Comparison of ENCODE assay signal across 20 cellular contexts in genomic region chr17:19707728-19708221, GRCh38. TPM values are rescaled to one million over a fixed set of nuclear protein-coding genes. Genes with fewer than 3 reads are reported as not detected.
DNase-seq lines count a peak whose midpoint lies in the region; ATAC-seq and TF ChIP-seq lines count a peak whose summit lies in the region.
"Had no signal": no experiment of that assay in that cellular context is flagged by ENCODE, and none has a peak within 500 bp of the region (broad histone marks: within the 10 kb centered on the region; RNA-seq: fewer than 3 reads in every experiment).

No MANE protein-coding gene starts in this region.

- no peaks in the 10 kb centered on the region for H3K36me3 ChIP-seq in suprapubic skin
- H3K36me3 ChIP-seq: lower lobe of right lung, SJCRH30, tibial nerve had no signal

- H3K27me3 Mint-ChIP-seq in MCF 10A (ENCODE audit: insufficient read depth, unreplicated experiment) = no peaks in the 10 kb centered on the region
- H3K27me3 Mint-ChIP-seq: naive thymus-derived CD8-positive, alpha-beta T cell; progenitor cell of endocrine pancreas had no signal

- WGBS in suprapubic skin = 65% methylated on average over 8 of the region's 11 CpGs

- no peaks in the 10 kb centered on the region for H3K36me3 Mint-ChIP-seq in MCF 10A (ENCODE audit: insufficient read depth, unreplicated experiment)
- H3K36me3 Mint-ChIP-seq: naive thymus-derived CD8-positive, alpha-beta T cell had no signal

- H3K4me1 ChIP-seq in suprapubic skin = peaks cover 36% of the 10 kb centered on the region

- H3K9me3 Mint-ChIP-seq in MCF 10A (ENCODE audit: unreplicated experiment) = no peaks in the 10 kb centered on the region
- H3K9me3 Mint-ChIP-seq: naive thymus-derived CD8-positive, alpha-beta T cell had no signal

- no peak for TF ChIP-seq EP300 in suprapubic skin (IDR thresholded peaks at IDR 0.05)

- CTCF ChIA-PET in MCF 10A (lab: Yijun Ruan, JAX) = interaction anchor here (1.2 to 3.5 kb wide), 5 partner anchors 11 to 194 kb away, joined by 3 to 14 read pairs (median 9); no protein-coding TSS in a partner anchor

- H3K9me3 ChIP-seq in suprapubic skin = no peaks in the 10 kb centered on the region
- H3K9me3 ChIP-seq: lower lobe of right lung, SJCRH30, tibial nerve had no signal

- peaks cover 10% of the 10 kb centered on the region for H3K4me1 Mint-ChIP-seq in MCF 10A (ENCODE audit: insufficient read depth, unreplicated experiment)

- DNase-seq in NCI-H1694 treated with DMSO at 0.1 percent for 48 hours (lab: John Stamatoyannopoulos, UW) (peak; percentile 33), NCI-H1694 (lab: John Stamatoyannopoulos, UW) (no peak), MCF 10A (ENCODE audit: unreplicated experiment) (no peak), hepatic stellate cell (ENCODE audit: low spot score) (peak; percentile 3), suprapubic skin (ENCODE audit: low spot score in 2 of 2) (no peak), HT-29 (ENCODE audit: low spot score) (no peak), NCI-H2227 treated with DMSO at 0.1 percent for 48 hours (lab: John Stamatoyannopoulos, UW) (no peak)
- DNase-seq: activated naive CD4-positive, alpha-beta T cell treated with Interleukin-2 at 50 U/mL for 16 hours; anterior cingulate cortex; C1 segment of cervical spinal cord; foreskin fibroblast; lower lobe of right lung; naive thymus-derived CD8-positive, alpha-beta T cell; NCI-H187 treated with DMSO at 0.1 percent for 48 hours had no signal

- H3K27ac Mint-ChIP-seq in MCF 10A (ENCODE audit: low read depth, unreplicated experiment) = peak overlapping the region; percentile 27
- H3K27ac Mint-ChIP-seq: naive thymus-derived CD8-positive, alpha-beta T cell; progenitor cell of endocrine pancreas had no signal

- peak overlapping the region; percentile 87 for H3K27ac ChIP-seq in suprapubic skin
- H3K27ac ChIP-seq: lower lobe of right lung, SJCRH30 had no signal

- H3K4me3 Mint-ChIP-seq in MCF 10A (ENCODE audit: unreplicated experiment) = no peak overlapping the region
- H3K4me3 Mint-ChIP-seq: naive thymus-derived CD8-positive, alpha-beta T cell had no signal

- no peak for TF ChIP-seq POLR2A in suprapubic skin (IDR thresholded peaks at IDR 0.05)

- no peaks in the 10 kb centered on the region for H3K27me3 ChIP-seq in suprapubic skin
- H3K27me3 ChIP-seq: tibial nerve had no signal

- TF ChIP-seq CTCF in MCF 10A (IDR thresholded peaks at IDR 0.05; ENCODE audit: unreplicated experiment) (no peak), suprapubic skin (IDR thresholded peaks at IDR 0.05) (no peak)

- POLR2A ChIA-PET in MCF 10A (lab: Yijun Ruan, JAX) = interaction anchor here (0.8 to 3.0 kb wide), 14 partner anchors 9 to 330 kb away, joined by 3 to 40 read pairs (median 10); partner anchors contain the start of genes ALDH3A1, ALDH3A2, MAPK7 and SLC47A2

- H3K4me3 ChIP-seq in suprapubic skin = peak overlapping the region; percentile 9
- H3K4me3 ChIP-seq: lower lobe of right lung, SJCRH30, tibial nerve had no signal

- intact Hi-C loops in MCF 10A (cut with micrococcal nuclease) = no loop called here

- BruUV-seq in MCF 10A (replicated peaks; lab: Mats Ljungman, UMichigan) = no TSS peak

- no peak for ATAC-seq in GM21737 (IDR thresholded peaks at IDR 0.05; ENCODE audit: unreplicated experiment)
- ATAC-seq: naive thymus-derived CD8-positive, alpha-beta T cell had no signal

RNA-seq across cellular contexts. Expression of gene SLC47A2, which starts 8.6 kb away (rescaled TPM):
- total RNA-seq in MCF 10A (2022) = 0.32 and 0.54 TPM in 2 replicates
- total RNA-seq in suprapubic skin = 1 to 10 TPM in 2 of 4 donors, under 1 TPM in 1, not detected in 1; 0.96 to 7.9 (median 2.5) TPM
- total RNA-seq in HT-29 (2014; rRNA removed; shearing (Covaris generic)) = 0.05 TPM in 1 of 2 replicates, not detected in the other
- total RNA-seq: chondrocyte; lower lobe of right lung; M059J; naive thymus-derived CD8-positive, alpha-beta T cell; progenitor cell of endocrine pancreas; SJCRH30; tibial nerve had no signal

RNA-seq across cellular contexts. Expression of gene ALDH3A1, which starts 40.3 kb away (rescaled TPM):
- total RNA-seq in MCF 10A (2022) = 4.9 and 13.4 TPM in 2 replicates
- total RNA-seq in suprapubic skin = 100 to 1,000 TPM in 2 of 4 donors, 10 to 100 TPM in 2; 41.7 to 128 (median 83.9) TPM
- total RNA-seq in HT-29 (2014; rRNA removed; shearing (Covaris generic)) = 20.0 and 37.7 TPM in 2 replicates
- total RNA-seq: chondrocyte; M059J; naive thymus-derived CD8-positive, alpha-beta T cell; SJCRH30 had no signal

RNA-seq across cellular contexts. Expression of gene ALDH3A2, which starts 59.2 kb away (rescaled TPM):
- total RNA-seq in MCF 10A (2022) (40.3 and 50.9 TPM in 2 replicates), suprapubic skin (1,000 to 10,000 TPM in 1 of 4 donors, 100 to 1,000 TPM in 3; 493 to 1,000 (median 626) TPM)
- 86.4 and 101 TPM in 2 replicates for total RNA-seq in HT-29 (2014; rRNA removed; shearing (Covaris generic))

Comparison
In these comparisons a context has a peak if more than half of its experiments do, and no peak if none do; other contexts are left out.
1. DNase-seq: peak in NCI-H1694 treated with DMSO at 0.1 percent for 48 hours (single experiment) and hepatic stellate cell (single experiment); none in NCI-H1694 (single experiment), MCF 10A (single experiment), suprapubic skin (0 of 2), HT-29 (single experiment) and NCI-H2227 treated with DMSO at 0.1 percent for 48 hours (single experiment).